ENCODE assay signal across 8 cellular contexts in the genomic region with DNA sequence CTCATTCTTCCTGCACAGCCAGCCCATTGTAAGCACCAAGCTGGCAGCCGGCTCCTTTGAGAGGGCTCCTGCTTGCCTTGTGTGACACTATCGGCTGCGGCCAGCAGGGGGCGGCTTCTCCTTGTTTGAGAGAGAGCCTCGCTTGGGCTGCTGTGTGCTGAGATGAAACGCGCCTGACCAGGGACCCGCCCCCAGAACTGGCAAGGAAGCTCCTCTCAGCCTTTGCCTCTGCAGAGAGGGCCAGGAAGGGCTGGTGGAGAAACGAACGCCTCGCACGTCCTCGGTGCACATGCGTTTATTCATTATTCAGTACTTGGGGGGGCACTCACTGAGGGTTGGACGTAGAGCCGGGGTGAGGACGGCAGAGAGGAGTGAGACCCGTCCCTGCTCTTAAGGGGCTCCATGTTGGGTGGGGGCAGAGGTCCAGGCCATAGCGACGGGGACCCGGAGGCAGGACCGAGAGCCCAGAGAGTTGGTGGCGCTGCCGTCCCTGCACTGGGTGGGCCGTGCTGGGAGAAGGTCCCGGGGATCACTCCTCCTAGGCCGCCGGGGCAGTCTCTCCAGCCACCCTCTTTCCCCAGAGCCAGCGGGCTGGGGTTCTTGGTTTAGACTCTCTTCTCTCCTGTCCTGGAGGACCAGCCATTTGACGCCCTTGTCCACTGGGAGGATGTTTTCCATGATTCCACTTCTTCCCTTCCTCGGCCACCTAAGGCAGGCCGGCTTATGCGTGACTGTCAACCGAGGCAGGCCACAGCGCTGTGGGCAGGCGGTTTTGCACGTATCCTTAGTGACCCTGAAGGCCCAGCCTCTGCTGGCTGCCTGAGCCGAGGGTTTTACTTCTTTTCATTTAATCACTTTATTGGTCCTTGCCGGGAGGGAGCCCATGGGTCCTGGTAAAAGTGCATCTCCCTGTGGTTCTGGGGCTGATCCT.
A peak's percentile ranks its signal among the peaks of the same experiment; 100 is the strongest.
DNase-seq lines count a peak whose midpoint lies in the region; ATAC-seq lines count a peak whose summit lies in the region.

No MANE protein-coding gene starts in this region.

- peaks cover 29% of the 10 kb centered on the region in 2 donors for H3K4me1 Mint-ChIP-seq in effector memory CD8-positive, alpha-beta T cell (ENCODE audit: low read depth in 2 of 2)

- ATAC-seq in GM19467 (IDR thresholded peaks at IDR 0.05; ENCODE audit: unreplicated experiment), result peak; percentile 77
- peak; percentile 100 for ATAC-seq in effector memory CD8-positive, alpha-beta T cell (replicated peaks)

- H3K4me3 Mint-ChIP-seq in effector memory CD8-positive, alpha-beta T cell, result peak overlapping the region; percentile 66 to 76

- peaks cover 9% of the 10 kb centered on the region for H3K36me3 Mint-ChIP-seq in effector memory CD8-positive, alpha-beta T cell (ENCODE audit: insufficient read depth)

- H3K27ac Mint-ChIP-seq in effector memory CD8-positive, alpha-beta T cell, result peak overlapping the region in 1 of 2 donors; percentile 27

- H3K9me3 Mint-ChIP-seq in effector memory CD8-positive, alpha-beta T cell, result no peaks in the 10 kb centered on the region

- no peaks in the 10 kb centered on the region for H3K27me3 Mint-ChIP-seq in effector memory CD8-positive, alpha-beta T cell

- DNase-seq in COLO829 (ENCODE audit: low spot score) (peak; percentile 94), HS-27A (ENCODE audit: low read depth) (peak; percentile 47), NOMO-1 treated with dmso at 0.1 percent for 144 hours (lab: John Stamatoyannopoulos, UW; ENCODE audit: unreplicated experiment) (peak; percentile 92), mesenteric fat pad (ENCODE audit: low spot score) (peak; percentile 98)
- DNase-seq in activated CD8-positive, alpha-beta memory T cell treated with anti-CD3 and anti-CD28 coated beads for 24 hours, result peak; percentile 99
- peak; percentile 95 to 98 (median 98) for DNase-seq in effector memory CD8-positive, alpha-beta T cell
- peak; percentile 86 to 89 for DNase-seq in stimulated activated CD8-positive, alpha-beta memory T cell treated with anti-CD3 and anti-CD28 coated beads, Interleukin-15, amount 100 ng/mL, for 48 hours (ENCODE audit: low read depth in 2 of 2)

Comparison
In these comparisons a context has a peak if more than half of its experiments do, and no peak if none do; other contexts are left out.
1. Peak in every context shown above with its lines: DNase-seq and ATAC-seq.
2. DNase-seq: peak in every context shown above with its lines; median percentile 99 in activated CD8-positive, alpha-beta memory T cell treated with anti-CD3 and anti-CD28 coated beads for 24 hours; 98 in effector memory CD8-positive, alpha-beta T cell; 98 in mesenteric fat pad; 94 in COLO829; 92 in NOMO-1 treated with dmso at 0.1 percent for 144 hours; 88 in stimulated activated CD8-positive, alpha-beta memory T cell treated with anti-CD3 and anti-CD28 coated beads, Interleukin-15, amount 100 ng/mL, for 48 hours; 47 in HS-27A.